In genomic region chr1:200206761-200207160, GRCh38 we compare ENCODE assay signal across 22 cellular contexts.
A peak's percentile ranks its signal among the peaks of the same experiment; 100 is the strongest.
DNase-seq lines count a peak whose midpoint lies in the region; ATAC-seq, FAIRE-seq and TF ChIP-seq lines count a peak whose summit lies in the region.
"Had no signal": no experiment of that assay in that cellular context is flagged by ENCODE, and none has a peak within 500 bp of the region (broad histone marks: within the 10 kb centered on the region; RNA-seq: fewer than 3 reads in every experiment).

No MANE protein-coding gene starts in this region.

- no peaks in the 10 kb centered on the region for H3K27me3 Mint-ChIP-seq in astrocyte (ENCODE audit: low read depth, unreplicated experiment)

- no peak for TF ChIP-seq EP300 in ovary (IDR thresholded peaks at IDR 0.05)

- H3K9me3 ChIP-seq in MG63 (no peaks in the 10 kb centered on the region; the same call in 1 of the 2 replicates), astrocyte (ENCODE audit: insufficient read depth, low read depth, low read length) (no peaks in the 10 kb centered on the region), ovary (no peaks in the 10 kb centered on the region)
- H3K9me3 ChIP-seq: esophagus muscularis mucosa, transverse colon had no signal

- DNase-seq in ELR (ENCODE audit: low read depth) (peak; percentile 34), MG63 (peak; percentile 42), astrocyte (ENCODE audit: low read depth) (peak; percentile 22), renal cortical epithelial cell (ENCODE audit: low read depth) (peak; percentile 45), ovary (no peak), D341Med (ENCODE audit: low spot score) (no peak)
- DNase-seq: activated naive CD4-positive, alpha-beta T cell treated with anti-CD3 and anti-CD28 coated beads, Interleukin-2, amount 10 ng/mL, durations not matched to agents 7 days and 5 days; activated T-cell treated with anti-CD3 and anti-CD28 coated beads, Interleukin-2, amount 50 U/mL, for 24 hours; anterior cingulate cortex; DMS79 treated with DMSO at 0.1 percent for 48 hours; NCI-H1048; NCI-H1930; posterior cingulate gyrus; RPMI8226; stimulated activated CD4-positive, alpha-beta T cell treated with anti-CD3 and anti-CD28 coated beads, Interleukin-2, amount 100 ng/mL, for 48 hours; stimulated activated naive CD8-positive, alpha-beta T cell treated with anti-CD3 and anti-CD28 coated beads, Interleukin-15, amount 100 ng/mL, for 72 hours; T1000; transverse colon had no signal

- peak overlapping the region; percentile 21 for H3K4me2 ChIP-seq in astrocyte (ENCODE audit: low read length)

- peak overlapping the region; percentile 3 for H3K27ac ChIP-seq in astrocyte (ENCODE audit: low read depth, low read length)
- H3K27ac ChIP-seq in ovary = no peak overlapping the region
- H3K27ac ChIP-seq: esophagus muscularis mucosa, transverse colon had no signal

- intact Hi-C loops in ovary (cut with DNase I) = no loop called here

- no peak overlapping the region for H3K9ac ChIP-seq in astrocyte (ENCODE audit: low read length)

- peaks cover 14% of the 10 kb centered on the region for H3K4me1 Mint-ChIP-seq in astrocyte (ENCODE audit: low read depth, unreplicated experiment)
- H3K4me1 Mint-ChIP-seq: activated naive CD4-positive, alpha-beta T cell treated with anti-CD3 and anti-CD28 coated beads, Interleukin-2, amount 10 ng/mL, durations not matched to agents 7 days and 5 days; nephron; stimulated activated naive CD8-positive, alpha-beta T cell treated with anti-CD3 and anti-CD28 coated beads, Interleukin-15, amount 100 ng/mL, for 72 hours had no signal

- TF ChIP-seq CTCF in astrocyte (IDR thresholded peaks at IDR 0.05; ENCODE audit: insufficient read depth, low read depth, low read length) (no peak), ovary (IDR thresholded peaks at IDR 0.05) (no peak)

- no peak overlapping the region for H2AFZ ChIP-seq in astrocyte (ENCODE audit: low read depth, low read length)

- peak overlapping the region; percentile 79 for H3K27ac Mint-ChIP-seq in astrocyte (ENCODE audit: unreplicated experiment)
- H3K27ac Mint-ChIP-seq: activated naive CD4-positive, alpha-beta T cell treated with anti-CD3 and anti-CD28 coated beads, Interleukin-2, amount 10 ng/mL, durations not matched to agents 7 days and 5 days; activated T-cell treated with anti-CD3 and anti-CD28 coated beads, Interleukin-2, amount 50 U/mL, for 24 hours; nephron; stimulated activated naive CD8-positive, alpha-beta T cell treated with anti-CD3 and anti-CD28 coated beads, Interleukin-15, amount 100 ng/mL, for 72 hours had no signal

- H3K36me3 ChIP-seq in MG63 (no peaks in the 10 kb centered on the region), astrocyte (ENCODE audit: insufficient read depth, low read length) (no peaks in the 10 kb centered on the region), ovary (no peaks in the 10 kb centered on the region)
- H3K36me3 ChIP-seq: esophagus muscularis mucosa, transverse colon had no signal

- no peak for TF ChIP-seq POLR2A in ovary (IDR thresholded peaks at IDR 0.05)

- peaks cover 1% of the 10 kb centered on the region for H3K36me3 Mint-ChIP-seq in astrocyte (ENCODE audit: low read depth, unreplicated experiment)
- H3K36me3 Mint-ChIP-seq: activated naive CD4-positive, alpha-beta T cell treated with anti-CD3 and anti-CD28 coated beads, Interleukin-2, amount 10 ng/mL, durations not matched to agents 7 days and 5 days had no signal

- FAIRE-seq in astrocyte (lab: Jason Lieb, UNC) = no peak

- H3K4me1 ChIP-seq in astrocyte (ENCODE audit: insufficient read depth, low read length) = peaks cover 3% of the 10 kb centered on the region
- no peaks in the 10 kb centered on the region for H3K4me1 ChIP-seq in ovary (ENCODE audit: insufficient read depth)
- H3K4me1 ChIP-seq: esophagus muscularis mucosa, transverse colon had no signal

- no peak for ATAC-seq in GM21786 (IDR thresholded peaks at IDR 0.05; ENCODE audit: unreplicated experiment)
- ATAC-seq: activated CD4-positive, CD25-positive, alpha-beta regulatory T cell treated with anti-CD3 and anti-CD28 coated beads, Interleukin-2, amount 50 U/mL, for 24 hours had no signal

- no peaks in the 10 kb centered on the region for H3K9me3 Mint-ChIP-seq in astrocyte (ENCODE audit: unreplicated experiment)
- H3K9me3 Mint-ChIP-seq: activated naive CD4-positive, alpha-beta T cell treated with anti-CD3 and anti-CD28 coated beads, Interleukin-2, amount 10 ng/mL, durations not matched to agents 7 days and 5 days; activated T-cell treated with anti-CD3 and anti-CD28 coated beads, Interleukin-2, amount 50 U/mL, for 24 hours; nephron had no signal

- H3K79me2 ChIP-seq in astrocyte (ENCODE audit: insufficient read depth, low read length) = no peaks in the 10 kb centered on the region

- 58 to 73% (median 65%) methylated on average over 1 of the region's 1 CpG for WGBS in ovary, 3 donors

- H4K20me1 ChIP-seq in astrocyte (ENCODE audit: insufficient read depth, low read length) = no peaks in the 10 kb centered on the region

- H3K4me3 Mint-ChIP-seq in astrocyte (ENCODE audit: unreplicated experiment) = peak overlapping the region; percentile 17
- H3K4me3 Mint-ChIP-seq: activated naive CD4-positive, alpha-beta T cell treated with anti-CD3 and anti-CD28 coated beads, Interleukin-2, amount 10 ng/mL, durations not matched to agents 7 days and 5 days; activated T-cell treated with anti-CD3 and anti-CD28 coated beads, Interleukin-2, amount 50 U/mL, for 24 hours; nephron; stimulated activated naive CD8-positive, alpha-beta T cell treated with anti-CD3 and anti-CD28 coated beads, Interleukin-15, amount 100 ng/mL, for 72 hours had no signal

- H3K27me3 ChIP-seq in MG63 (no peaks in the 10 kb centered on the region), astrocyte (ENCODE audit: insufficient read depth, low read length) (no peaks in the 10 kb centered on the region), ovary (no peaks in the 10 kb centered on the region)
- H3K27me3 ChIP-seq: esophagus muscularis mucosa, transverse colon had no signal

- H3K4me3 ChIP-seq in MG63 (no peak overlapping the region), astrocyte (ENCODE audit: insufficient read depth, low read depth, low read length) (no peak overlapping the region), ovary (no peak overlapping the region)
- H3K4me3 ChIP-seq: esophagus muscularis mucosa, transverse colon had no signal

Comparison
In these comparisons a context has a peak if more than half of its experiments do, and no peak if none do; other contexts are left out.
1. DNase-seq: peak in ELR (single experiment), MG63 (single experiment), astrocyte (single experiment) and renal cortical epithelial cell (single experiment); none in ovary (0 of 5) and D341Med (single experiment).